ENCODE assay signal across 1 cellular context in the genomic region with DNA sequence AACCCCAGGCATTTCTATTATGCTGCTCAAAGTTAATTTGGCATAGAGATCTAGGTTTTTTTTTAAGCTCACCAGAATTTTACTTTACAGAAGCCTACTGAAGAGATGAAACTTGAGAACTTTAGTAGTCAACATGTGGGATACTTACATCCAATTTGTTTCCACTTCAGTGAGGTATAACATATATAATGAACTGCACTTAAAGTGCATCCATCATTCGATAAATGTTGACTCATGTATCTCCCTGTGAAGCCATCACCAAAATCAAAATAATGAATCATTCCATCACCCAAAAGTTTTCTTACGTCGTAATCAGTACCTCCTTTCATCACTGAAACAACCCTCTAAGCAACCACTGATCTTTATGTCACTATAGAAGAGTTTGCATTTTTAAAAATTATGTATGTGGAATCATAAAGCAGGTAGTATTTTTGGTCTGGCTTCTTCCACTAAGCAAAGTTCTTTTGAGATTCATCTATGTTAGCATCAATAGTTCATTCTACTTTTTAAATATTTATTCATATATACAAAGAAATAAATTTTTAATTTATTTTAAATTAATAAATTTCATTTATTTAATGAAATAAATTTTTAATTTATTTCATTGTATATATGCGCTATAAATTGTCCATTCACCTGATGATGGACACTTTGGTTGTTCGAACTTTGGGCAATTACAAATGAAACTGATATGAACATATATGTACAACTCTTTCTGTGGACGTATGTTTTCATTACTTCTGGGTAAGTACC.
TF ChIP-seq lines count a peak whose summit lies in the region.

No MANE protein-coding gene starts in this region.

TF ChIP-seq in HCT116, 20 proteins besides CTCF, POLR2A, EP300 and RAD21 (continued from another document):
- TF ChIP-seq, protein P1, sequence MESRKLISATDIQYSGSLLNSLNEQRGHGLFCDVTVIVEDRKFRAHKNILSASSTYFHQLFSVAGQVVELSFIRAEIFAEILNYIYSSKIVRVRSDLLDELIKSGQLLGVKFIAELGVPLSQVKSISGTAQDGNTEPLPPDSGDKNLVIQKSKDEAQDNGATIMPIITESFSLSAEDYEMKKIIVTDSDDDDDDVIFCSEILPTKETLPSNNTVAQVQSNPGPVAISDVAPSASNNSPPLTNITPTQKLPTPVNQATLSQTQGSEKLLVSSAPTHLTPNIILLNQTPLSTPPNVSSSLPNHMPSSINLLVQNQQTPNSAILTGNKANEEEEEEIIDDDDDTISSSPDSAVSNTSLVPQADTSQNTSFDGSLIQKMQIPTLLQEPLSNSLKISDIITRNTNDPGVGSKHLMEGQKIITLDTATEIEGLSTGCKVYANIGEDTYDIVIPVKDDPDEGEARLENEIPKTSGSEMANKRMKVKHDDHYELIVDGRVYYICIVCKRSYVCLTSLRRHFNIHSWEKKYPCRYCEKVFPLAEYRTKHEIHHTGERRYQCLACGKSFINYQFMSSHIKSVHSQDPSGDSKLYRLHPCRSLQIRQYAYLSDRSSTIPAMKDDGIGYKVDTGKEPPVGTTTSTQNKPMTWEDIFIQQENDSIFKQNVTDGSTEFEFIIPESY (IDR thresholded peaks at IDR 0.05; ENCODE audit: extremely low read depth, insufficient replicate concordance, low read length) = no peak
- TF ChIP-seq ZNF274 (IDR thresholded peaks at IDR 0.05; ENCODE audit: low read depth, low read length) (no peak), FOSL1 (IDR thresholded peaks at IDR 0.05; ENCODE audit: low read depth) (no peak), JUND (IDR thresholded peaks at IDR 0.05) (no peak), YY1 (IDR thresholded peaks at IDR 0.05; ENCODE audit: extremely low read depth, insufficient replicate concordance, low read depth, low read length) (no peak), ZFX (IDR thresholded peaks at IDR 0.05) (no peak), SRF (IDR thresholded peaks at IDR 0.05; ENCODE audit: low read depth) (no peak), POLR2AphosphoS5 (IDR thresholded peaks at IDR 0.05; ENCODE audit: low read depth, low read length) (no peak), EZH2phosphoT487 (IDR thresholded peaks at IDR 0.05; ENCODE audit: borderline replicate concordance) (no peak), SIN3A (IDR thresholded peaks at IDR 0.05; ENCODE audit: low read depth) (no peak), CEBPB (IDR thresholded peaks at IDR 0.05; ENCODE audit: low read depth) (no peak), ELF1 (IDR thresholded peaks at IDR 0.05; ENCODE audit: borderline replicate concordance, low read depth) (no peak), EZH2 (IDR thresholded peaks at IDR 0.05) (no peak), EGR1 (IDR thresholded peaks at IDR 0.05; ENCODE audit: low read depth) (no peak)
- TF ChIP-seq, protein P2, sequence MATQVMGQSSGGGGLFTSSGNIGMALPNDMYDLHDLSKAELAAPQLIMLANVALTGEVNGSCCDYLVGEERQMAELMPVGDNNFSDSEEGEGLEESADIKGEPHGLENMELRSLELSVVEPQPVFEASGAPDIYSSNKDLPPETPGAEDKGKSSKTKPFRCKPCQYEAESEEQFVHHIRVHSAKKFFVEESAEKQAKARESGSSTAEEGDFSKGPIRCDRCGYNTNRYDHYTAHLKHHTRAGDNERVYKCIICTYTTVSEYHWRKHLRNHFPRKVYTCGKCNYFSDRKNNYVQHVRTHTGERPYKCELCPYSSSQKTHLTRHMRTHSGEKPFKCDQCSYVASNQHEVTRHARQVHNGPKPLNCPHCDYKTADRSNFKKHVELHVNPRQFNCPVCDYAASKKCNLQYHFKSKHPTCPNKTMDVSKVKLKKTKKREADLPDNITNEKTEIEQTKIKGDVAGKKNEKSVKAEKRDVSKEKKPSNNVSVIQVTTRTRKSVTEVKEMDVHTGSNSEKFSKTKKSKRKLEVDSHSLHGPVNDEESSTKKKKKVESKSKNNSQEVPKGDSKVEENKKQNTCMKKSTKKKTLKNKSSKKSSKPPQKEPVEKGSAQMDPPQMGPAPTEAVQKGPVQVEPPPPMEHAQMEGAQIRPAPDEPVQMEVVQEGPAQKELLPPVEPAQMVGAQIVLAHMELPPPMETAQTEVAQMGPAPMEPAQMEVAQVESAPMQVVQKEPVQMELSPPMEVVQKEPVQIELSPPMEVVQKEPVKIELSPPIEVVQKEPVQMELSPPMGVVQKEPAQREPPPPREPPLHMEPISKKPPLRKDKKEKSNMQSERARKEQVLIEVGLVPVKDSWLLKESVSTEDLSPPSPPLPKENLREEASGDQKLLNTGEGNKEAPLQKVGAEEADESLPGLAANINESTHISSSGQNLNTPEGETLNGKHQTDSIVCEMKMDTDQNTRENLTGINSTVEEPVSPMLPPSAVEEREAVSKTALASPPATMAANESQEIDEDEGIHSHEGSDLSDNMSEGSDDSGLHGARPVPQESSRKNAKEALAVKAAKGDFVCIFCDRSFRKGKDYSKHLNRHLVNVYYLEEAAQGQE (IDR thresholded peaks at IDR 0.05; ENCODE audit: low read depth) = no peak
- TF ChIP-seq, protein P3, sequence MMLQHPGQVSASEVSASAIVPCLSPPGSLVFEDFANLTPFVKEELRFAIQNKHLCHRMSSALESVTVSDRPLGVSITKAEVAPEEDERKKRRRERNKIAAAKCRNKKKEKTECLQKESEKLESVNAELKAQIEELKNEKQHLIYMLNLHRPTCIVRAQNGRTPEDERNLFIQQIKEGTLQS (IDR thresholded peaks at IDR 0.05) = no peak
- TF ChIP-seq, protein P4, sequence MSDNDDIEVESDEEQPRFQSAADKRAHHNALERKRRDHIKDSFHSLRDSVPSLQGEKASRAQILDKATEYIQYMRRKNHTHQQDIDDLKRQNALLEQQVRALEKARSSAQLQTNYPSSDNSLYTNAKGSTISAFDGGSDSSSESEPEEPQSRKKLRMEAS (IDR thresholded peaks at IDR 0.05) = no peak
TF ChIP-seq in HCT116: peak in this region for 0.
